8 cellular contexts compared by ENCODE assay signal in the genomic region with DNA sequence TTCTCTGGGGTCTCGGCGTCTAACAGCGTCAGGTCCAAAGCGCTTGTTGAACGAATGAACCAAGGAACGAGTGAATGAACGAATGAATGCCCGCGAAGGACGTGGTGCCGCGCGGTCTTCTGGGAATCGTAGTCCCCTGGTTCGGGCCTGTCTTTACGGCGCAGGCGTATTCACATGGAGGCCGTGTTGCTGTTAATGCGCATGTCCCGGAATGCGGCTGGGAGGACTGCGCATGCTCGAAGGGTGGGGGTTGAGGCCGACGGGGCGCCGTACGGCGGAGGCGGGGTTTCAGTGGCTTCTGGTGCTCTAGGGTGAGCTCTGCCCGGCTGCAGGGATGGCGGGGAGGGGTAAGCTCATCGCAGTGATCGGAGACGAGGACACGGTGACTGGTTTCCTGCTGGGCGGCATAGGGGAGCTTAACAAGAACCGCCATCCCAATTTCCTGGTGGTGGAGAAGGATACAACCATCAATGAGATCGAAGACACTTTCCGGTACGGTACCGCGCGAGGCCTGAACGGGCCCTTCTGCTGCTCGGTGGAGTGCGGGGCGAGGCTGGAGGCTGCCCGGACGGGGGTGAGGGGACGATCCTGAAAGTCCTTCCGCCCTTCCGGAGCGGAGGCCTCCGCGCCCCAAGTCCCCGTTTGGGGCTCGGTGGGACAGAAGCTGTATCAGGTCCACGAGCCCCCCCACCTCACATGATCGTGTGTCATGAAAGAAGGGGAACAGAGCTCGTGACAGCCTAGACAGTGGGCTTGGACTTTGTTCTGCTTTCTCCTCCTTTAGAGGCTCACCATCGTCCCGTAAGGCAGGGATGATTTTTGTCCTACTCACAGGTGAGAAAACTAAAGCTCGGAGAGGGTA. TPM values are rescaled to one million over a fixed set of nuclear protein-coding genes. Genes with fewer than 3 reads are reported as not detected.
DNase-seq lines count a peak whose midpoint lies in the region; ATAC-seq and TF ChIP-seq lines count a peak whose summit lies in the region.

A gene with protein sequence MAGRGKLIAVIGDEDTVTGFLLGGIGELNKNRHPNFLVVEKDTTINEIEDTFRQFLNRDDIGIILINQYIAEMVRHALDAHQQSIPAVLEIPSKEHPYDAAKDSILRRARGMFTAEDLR (plus strand): TSS at position 286 of the 862 bp plus-strand sequence. CDS start 49 bp downstream, at position 335.

- H3K4me1 ChIP-seq in left ventricle myocardium inferior (peaks cover 53% of the 10 kb centered on the region), prostate gland (replicated peaks) (peaks cover 7% of the 10 kb centered on the region), urinary bladder (ENCODE audit: insufficient read depth) (no peaks in the 10 kb centered on the region)

- H3K9me3 ChIP-seq in left ventricle myocardium inferior (replicated peaks), result no peaks in the 10 kb centered on the region
- no peaks in the 10 kb centered on the region for H3K9me3 ChIP-seq in prostate gland

- WGBS in prostate gland, result under 1% methylated on average over 65 of the region's 65 CpGs
- WGBS in urinary bladder, result under 1% methylated on average over 65 of the region's 65 CpGs

- DNase-seq in NCI-H187 (lab: John Stamatoyannopoulos, UW) (peak; percentile 98), T-helper 2 cell (peak; percentile 97 to 99 (median 98)), left ventricle myocardium inferior (peak; percentile 98), prostate gland (ENCODE audit: low spot score) (peak; percentile 96)

- ATAC-seq in HG02885 (IDR thresholded peaks at IDR 0.05; ENCODE audit: poor library complexity, unreplicated experiment), result peak; percentile 88

- no peak for TF ChIP-seq CTCF in left ventricle myocardium inferior (IDR thresholded peaks at IDR 0.05; ENCODE audit: borderline replicate concordance)
- TF ChIP-seq CTCF in prostate gland (IDR thresholded peaks at IDR 0.05), result peak in 2 of 4 experiments; percentile 30 to 32

- intact Hi-C loops in left ventricle myocardium inferior (cut with micrococcal nuclease), result no loop called here
- intact Hi-C loops in prostate gland (cut with DNase I), result no loop called here

- H3K27ac ChIP-seq in angular gyrus (ENCODE audit: low read depth, low read length) (peak within 1 kb of the TSS; percentile 78), left ventricle myocardium inferior (replicated peaks) (peak within 1 kb of the TSS; percentile 79), prostate gland (peak within 1 kb of the TSS; percentile 60 to 74), urinary bladder (ENCODE audit: low read depth) (no peak within 1 kb of the TSS)

- peaks cover 17% of the 10 kb centered on the region for H3K36me3 ChIP-seq in left ventricle myocardium inferior
- no peaks in the 10 kb centered on the region for H3K36me3 ChIP-seq in prostate gland
- no peaks in the 10 kb centered on the region for H3K36me3 ChIP-seq in urinary bladder (ENCODE audit: insufficient read depth)

- TF ChIP-seq POLR2A in GM15510 (IDR thresholded peaks at IDR 0.05; ENCODE audit: borderline replicate concordance, extremely low read depth, insufficient read length) (peak; percentile 77), prostate gland (IDR thresholded peaks at IDR 0.05) (peak; percentile 87)

- no peaks in the 10 kb centered on the region for H3K27me3 ChIP-seq in left ventricle myocardium inferior (ENCODE audit: low read depth)
- H3K27me3 ChIP-seq in prostate gland (replicated peaks; ENCODE audit: insufficient read depth), result no peaks in the 10 kb centered on the region

- peak within 1 kb of the TSS; percentile 91 for H3K4me3 ChIP-seq in left ventricle myocardium inferior
- peak within 1 kb of the TSS; percentile 55 to 76 for H3K4me3 ChIP-seq in prostate gland
- peak within 1 kb of the TSS; percentile 64 for H3K4me3 ChIP-seq in urinary bladder (ENCODE audit: low read depth, low read length)

RNA-seq across cellular contexts. Expression of the gene that starts here (rescaled TPM):
- total RNA-seq in left ventricle myocardium inferior (101 TPM), prostate gland (100 to 1,000 TPM; 116 to 118 TPM), urinary bladder (38.2 TPM)
- 183 TPM for polyA plus RNA-seq in urinary bladder
